In the genomic region with DNA sequence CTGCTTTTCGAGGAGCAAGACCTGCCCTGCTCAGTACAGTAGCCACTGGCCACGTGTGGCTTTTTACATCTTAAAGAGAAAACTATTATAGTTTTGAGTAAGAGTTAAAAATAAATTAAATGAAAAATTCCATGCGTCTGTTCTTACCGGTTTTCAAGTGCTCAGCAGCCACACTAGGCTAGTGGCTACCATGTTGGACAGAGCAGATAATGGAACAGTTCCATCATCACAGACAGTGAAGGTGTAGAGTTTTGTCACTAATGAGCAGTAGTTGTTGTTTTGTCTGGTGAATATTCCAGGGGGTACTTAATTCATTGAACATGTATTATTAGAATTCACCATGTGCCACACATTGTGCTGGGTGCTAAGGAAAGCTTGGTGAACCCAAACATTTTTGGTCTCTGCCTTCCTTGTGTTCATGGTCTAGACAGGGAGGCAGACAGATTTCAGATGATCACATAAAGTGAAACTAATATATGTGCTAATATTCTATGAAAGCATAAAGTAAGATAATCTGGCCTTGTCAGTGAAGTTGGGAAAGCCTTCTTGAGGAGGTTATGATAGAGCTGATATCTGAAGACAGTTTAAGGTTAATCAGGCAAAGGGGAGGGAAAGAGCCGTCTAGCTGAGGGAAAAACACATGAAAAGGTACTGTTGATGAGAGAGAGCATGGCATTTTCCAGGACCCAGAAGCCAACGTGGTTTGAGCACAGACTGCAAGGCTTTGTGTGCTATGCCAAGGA, we compare ENCODE assay signal across 8 cellular contexts. TPM values are rescaled to one million over a fixed set of nuclear protein-coding genes. Genes with fewer than 3 reads are reported as not detected.
DNase-seq lines count a peak whose midpoint lies in the region; ATAC-seq, FAIRE-seq and TF ChIP-seq lines count a peak whose summit lies in the region.

No MANE protein-coding gene starts in this region.

- no peak for TF ChIP-seq POLR2A in GM12878 (IDR thresholded peaks at IDR 0.05; ENCODE audit: low read depth, low read length)

- DNase-seq in A673 (ENCODE audit: low spot score) (peak; percentile 4), HAP-1 (ENCODE audit: low spot score in 2 of 2) (no peak), GM12878 (ENCODE audit: low read depth, low spot score) (no peak), GDM1 (lab: John Stamatoyannopoulos, UW) (no peak), NCI-H1092 treated with DMSO at 0.1 percent for 48 hours (lab: John Stamatoyannopoulos, UW) (no peak), activated gamma-delta T cell (lab: John Stamatoyannopoulos, UW) (no peak), NCI-H1930 (lab: John Stamatoyannopoulos, UW) (no peak)

- ATAC-seq in GM12878, result no peak

- TF ChIP-seq RAD21 in GM12878 (IDR thresholded peaks at IDR 0.05; ENCODE audit: insufficient read depth, low read depth, low read length), result no peak

- peak overlapping the region; percentile 86; the same call in 1 of the 2 replicates for H3K9ac ChIP-seq in GM12878 (ENCODE audit: control insufficient read depth, insufficient read depth, low read length)
- peak overlapping the region; percentile 90 to 94 for H3K9ac ChIP-seq in mucosa of rectum (ENCODE audit: low read depth in 1 of 2, low read length in 2 of 2)

- no peak for TF ChIP-seq CTCF in A673 (conservative IDR thresholded peaks at IDR 0.05; ENCODE audit: low read depth, low read length)
- TF ChIP-seq CTCF in GM12878 (IDR thresholded peaks at IDR 0.05 in 2 of 3, conservative IDR thresholded peaks at IDR 0.05 in 1 of 3; ENCODE audit: control insufficient read depth in 2 of 3, extremely low read depth in 1 of 3, insufficient read depth in 1 of 3, low read depth in 3 of 3, low read length in 3 of 3), result no peak

- H3K4me1 ChIP-seq in A673 (ENCODE audit: insufficient read depth, low read length, poor library complexity, severe bottlenecking) (peaks cover 8% of the 10 kb centered on the region), HAP-1 (peaks cover 3% of the 10 kb centered on the region; the same call in 1 of the 2 replicates), GM12878 (ENCODE audit: control insufficient read depth, insufficient read depth, low read length) (no peaks in the 10 kb centered on the region), mucosa of rectum (ENCODE audit: control insufficient read depth in 2 of 2, insufficient read depth in 2 of 2, low read length in 2 of 2) (peaks cover 10 to 16% of the 10 kb centered on the region in 2 donors)

- intact Hi-C loops in A673 (cut with micrococcal nuclease; ENCODE audit: unreplicated experiment) (no loop called here), GM12878 (cut with micrococcal nuclease; ENCODE audit: unreplicated experiment) (loop anchor here (5.0 to 10.0 kb wide), 2 partner anchors 155 to 218 kb away; partner anchors contain the start of genes CCT7 and PRADC1)

- H2AFZ ChIP-seq in GM12878 (ENCODE audit: control insufficient read depth, low read depth, low read length), result no peak overlapping the region

- RAD21 ChIA-PET in GM12878 (lab: Charles Lee; ENCODE audit: unreplicated experiment), result no interaction called here

- no peak for FAIRE-seq in GM12878 (lab: Jason Lieb, UNC)

- SMC1A ChIA-PET in GM12878 (lab: Charles Lee; ENCODE audit: uncharacterized antibody, unreplicated experiment), result interaction anchor here (0.9 to 1.1 kb wide), 2 partner anchors 22 to 31 kb away, joined by 4 to 5 read pairs; no protein-coding TSS in a partner anchor

- peaks cover 2% of the 10 kb centered on the region for H3K27me3 ChIP-seq in A673 (replicated peaks; ENCODE audit: insufficient read depth, low read depth, low read length, poor library complexity)
- H3K27me3 ChIP-seq in HAP-1 (ENCODE audit: low read depth), result peaks cover 13% of the 10 kb centered on the region
- H3K27me3 ChIP-seq in GM12878 (replicated peaks in 1 of 2; ENCODE audit: control insufficient read depth in 2 of 2, insufficient read depth in 2 of 2, low read length in 1 of 2), result no peaks in the 10 kb centered on the region
- no peaks in the 10 kb centered on the region for H3K27me3 ChIP-seq in mucosa of rectum (ENCODE audit: control insufficient read depth in 2 of 2, insufficient read depth in 2 of 2, low read length in 2 of 2)

- 27% methylated on average over 6 of the region's 6 CpGs for WGBS in GM12878 (ENCODE audit: insufficient coverage, insufficient replicate concordance, low lambda C conversion rate, missing lambda C conversion rate)

- no peaks in the 10 kb centered on the region for H4K20me1 ChIP-seq in GM12878 (ENCODE audit: control insufficient read depth, insufficient read depth)

- BruUV-seq in A673 (replicated peaks; lab: Mats Ljungman, UMichigan) (no TSS peak), GM12878 (replicated peaks; lab: Mats Ljungman, UMichigan) (no TSS peak)

- in situ Hi-C loops in HAP-1 (cut with MboI; ENCODE audit: low sequenced_read_pairs), result no loop called here
- in situ Hi-C loops in GM12878 (cut with MboI), result no loop called here

- peak overlapping the region; percentile 67 for H3K4me2 ChIP-seq in GM12878 (ENCODE audit: control insufficient read depth, insufficient read depth)

- H3K36me3 ChIP-seq in A673 (ENCODE audit: insufficient read depth, low read length, poor library complexity, severe bottlenecking), result no peaks in the 10 kb centered on the region
- no peaks in the 10 kb centered on the region for H3K36me3 ChIP-seq in HAP-1 (replicated peaks)
- H3K36me3 ChIP-seq in GM12878 (ENCODE audit: control insufficient read depth in 2 of 2, insufficient read depth in 2 of 2, low read length in 1 of 2), result no peaks in the 10 kb centered on the region
- H3K36me3 ChIP-seq in mucosa of rectum (ENCODE audit: control insufficient read depth in 2 of 2, insufficient read depth in 2 of 2, low read length in 2 of 2), result no peaks in the 10 kb centered on the region

- no peak overlapping the region for H3K27ac ChIP-seq in A673 (ENCODE audit: low read depth, low read length, poor library complexity, severe bottlenecking)
- no peak overlapping the region for H3K27ac ChIP-seq in GM12878 (ENCODE audit: control insufficient read depth, insufficient read depth)
- H3K27ac ChIP-seq in mucosa of rectum (ENCODE audit: low read depth in 2 of 2, low read length in 2 of 2), result no peak overlapping the region

- H3K9me3 ChIP-seq in A673 (ENCODE audit: low read depth, low read length, poor library complexity, severe bottlenecking), result no peaks in the 10 kb centered on the region
- H3K9me3 ChIP-seq in HAP-1, result no peaks in the 10 kb centered on the region
- no peaks in the 10 kb centered on the region for H3K9me3 ChIP-seq in GM12878 (replicated peaks; ENCODE audit: control insufficient read depth, insufficient read depth, low read length)
- H3K9me3 ChIP-seq in mucosa of rectum (ENCODE audit: control insufficient read depth in 2 of 2, low read length in 2 of 2), result no peaks in the 10 kb centered on the region

- peaks cover 14% of the 10 kb centered on the region for H3K79me2 ChIP-seq in GM12878 (ENCODE audit: control insufficient read depth, insufficient read depth, low read length)

- POLR2A ChIA-PET in A673 (lab: Charles Lee; ENCODE audit: low non-redundant PET), result no interaction called here
- POLR2A ChIA-PET in GM12878 (lab: Charles Lee), result no interaction called here

- no peak for TF ChIP-seq EP300 in GM12878 (IDR thresholded peaks at IDR 0.05; ENCODE audit: borderline replicate concordance in 1 of 2, control insufficient read depth in 1 of 2, low read depth in 2 of 2, low read length in 2 of 2)

- CTCF ChIA-PET in A673 (lab: Charles Lee) (no interaction called here), GM12878 (lab: Yijun Ruan, JAX) (interaction anchor here (1.2 kb wide), 1 partner anchor 216 kb away, joined by 4 read pairs; no protein-coding TSS in a partner anchor)

- H3K4me3 ChIP-seq in A673 (ENCODE audit: low read depth, low read length, poor library complexity, severe bottlenecking) (peak overlapping the region; percentile 76), HAP-1 (peak overlapping the region; percentile 83), GM12878 (peak overlapping the region; percentile 91), mucosa of rectum (ENCODE audit: low read length in 2 of 2) (peak overlapping the region; percentile 94 to 96)

RNA-seq across cellular contexts. Expression of gene ALMS1, which starts 1.4 kb away (rescaled TPM):
- total RNA-seq in A673 (2021) (35.7 and 37.3 TPM in 2 replicates), GM12878 (2014; rRNA removed) (19.4 and 20.1 TPM in 2 replicates), GM12878 (2014; rRNA removed; fragmentation: Illumina TruSeq; extraction: Trizol) (23.9 and 25.8 TPM in 2 replicates), GM12878 (2021) (16.1 and 16.8 TPM in 2 replicates)
- total RNA-seq in GM12878 (2013; cell fraction: nucleolus; rRNA removed), result 53.5 and 56.1 TPM in 2 replicates
- polyA plus RNA-seq in GM12878 (2011; ENCODE audit: low read depth), result 2.3 TPM
- polyA plus RNA-seq in GM12878 (2011; rRNA removed) (12.5 and 14.4 TPM in 2 replicates), GM12878 (2014; fragmentation: Illumina TruSeq; extraction: Trizol) (13.2 and 14.3 TPM in 2 replicates), GM12878 (2014; fragmentation: Nextera tagmentation; extraction: Ambion mirVana) (1 to 10 TPM; 1.1 to 2.2 TPM), GM12878 (2014; rRNA removed) (8.7 and 9.3 TPM in 2 replicates), GM12878 (2016; fragmentation: Nextera tagmentation; extraction: Ambion mirVana) (1 to 10 TPM; 4.4 to 4.7 TPM)
- 8.3 and 10.8 TPM in 2 replicates for polyA plus RNA-seq in GM12878 (2011; cell fraction: cytosol; rRNA removed)
- 11.1 and 11.9 TPM in 2 replicates for polyA plus RNA-seq in GM12878 (2011; cell fraction: nucleus; rRNA removed)
- 3.7 and 5.2 TPM in 2 replicates for polyA plus RNA-seq in GM12878 (2012)
- 35.8 and 39.8 TPM in 2 replicates for polyA minus RNA-seq in GM12878 (2011; rRNA and poly(A)+ RNA removed)
- polyA minus RNA-seq in GM12878 (2011; cell fraction: cytosol; rRNA and poly(A)+ RNA removed), result 11.5 and 13.4 TPM in 2 replicates
- polyA minus RNA-seq in GM12878 (2011; cell fraction: nucleus; rRNA and poly(A)+ RNA removed), result 39.2 and 54.2 TPM in 2 replicates
